Comparison of ENCODE assay signal across 11 cellular contexts in the genomic region with DNA sequence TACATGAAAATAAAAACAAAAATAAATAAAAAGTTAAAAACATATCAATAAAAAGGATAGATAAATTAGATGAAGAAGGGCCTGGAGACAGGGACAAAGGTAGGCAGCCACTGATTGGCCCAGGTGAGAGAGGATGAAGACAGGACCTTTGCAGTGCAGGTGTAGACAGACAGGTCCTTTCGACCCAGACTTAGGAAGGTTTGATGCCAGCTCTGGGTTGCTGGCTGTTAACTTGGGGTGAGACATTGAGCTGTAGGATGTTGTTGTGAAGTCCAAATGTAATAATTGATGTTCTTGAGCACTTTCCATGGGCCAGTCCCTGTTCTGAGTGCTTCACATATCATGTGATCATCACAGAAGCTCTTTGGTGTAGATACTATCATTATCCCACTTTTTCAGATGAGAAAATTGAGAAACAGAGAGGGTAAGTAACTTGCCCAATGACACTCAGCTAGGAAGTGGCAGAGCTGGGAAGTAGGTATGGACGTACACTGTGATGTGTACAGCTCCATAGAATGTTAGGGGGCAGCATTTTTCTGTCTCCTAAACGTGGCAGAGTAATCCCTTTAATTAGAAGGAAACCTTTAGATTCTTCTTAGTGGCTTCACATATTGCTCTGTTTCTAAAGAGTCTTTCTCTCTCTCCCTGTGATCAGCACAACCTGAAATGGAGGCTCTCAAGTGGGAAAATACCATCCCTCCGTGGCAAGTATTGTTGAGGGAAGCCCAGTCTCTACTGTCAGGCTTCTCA.
DNase-seq lines count a peak whose midpoint lies in the region; ATAC-seq and TF ChIP-seq lines count a peak whose summit lies in the region.
"Had no signal": no experiment of that assay in that cellular context is flagged by ENCODE, and none has a peak within 500 bp of the region (broad histone marks: within the 10 kb centered on the region; RNA-seq: fewer than 3 reads in every experiment).

No MANE protein-coding gene starts in this region.

- no peak for DNase-seq in CD4-positive, alpha-beta memory T cell
- DNase-seq in esophagus squamous epithelium (lab: John Stamatoyannopoulos, UW), result no peak
- no peak for DNase-seq in DMS153 (lab: John Stamatoyannopoulos, UW)

- ATAC-seq in GM19328 (IDR thresholded peaks at IDR 0.05; ENCODE audit: unreplicated experiment) (peak; percentile 33), HG03442 (IDR thresholded peaks at IDR 0.05; ENCODE audit: unreplicated experiment) (peak; percentile 11), HG02763 (IDR thresholded peaks at IDR 0.05; ENCODE audit: unreplicated experiment) (no peak), GM21390 (IDR thresholded peaks at IDR 0.05; ENCODE audit: unreplicated experiment) (no peak), HG03565 (IDR thresholded peaks at IDR 0.05; ENCODE audit: unreplicated experiment) (no peak)

- TF ChIP-seq CTCF in esophagus squamous epithelium (IDR thresholded peaks at IDR 0.05), result no peak

- H3K36me3 Mint-ChIP-seq in CD4-positive, alpha-beta memory T cell, result no peaks in the 10 kb centered on the region

- no peaks in the 10 kb centered on the region for H3K9me3 Mint-ChIP-seq in CD4-positive, alpha-beta memory T cell

- peaks cover 0 to 3% of the 10 kb centered on the region in 2 donors for H3K27me3 Mint-ChIP-seq in CD4-positive, alpha-beta memory T cell

- no peaks in the 10 kb centered on the region for H3K36me3 ChIP-seq in CD4-positive, alpha-beta memory T cell (ENCODE audit: insufficient read depth, low read length)
- no peaks in the 10 kb centered on the region for H3K36me3 ChIP-seq in esophagus squamous epithelium
- H3K36me3 ChIP-seq: gastroesophageal sphincter had no signal

- peaks cover 5% of the 10 kb centered on the region for H3K4me1 ChIP-seq in CD4-positive, alpha-beta memory T cell (ENCODE audit: insufficient read depth, low read length)
- H3K4me1 ChIP-seq in esophagus squamous epithelium, result peaks cover 0 to 49% (median 11%) of the 10 kb centered on the region in 3 donors

- no peak overlapping the region for H3K4me3 ChIP-seq in CD4-positive, alpha-beta memory T cell (ENCODE audit: low read length in 2 of 2)
- no peak overlapping the region for H3K4me3 ChIP-seq in esophagus squamous epithelium
- H3K4me3 ChIP-seq: body of pancreas, gastroesophageal sphincter had no signal

- H3K4me3 Mint-ChIP-seq in CD4-positive, alpha-beta memory T cell, result peak overlapping the region in 6 of 8 donors; percentile 42 to 84 (median 64)

- H3K9me3 ChIP-seq in CD4-positive, alpha-beta memory T cell (ENCODE audit: control insufficient read depth in 1 of 2, low read length in 2 of 2), result no peaks in the 10 kb centered on the region
- H3K9me3 ChIP-seq in esophagus squamous epithelium, result no peaks in the 10 kb centered on the region
- H3K9me3 ChIP-seq: body of pancreas, gastroesophageal sphincter had no signal

- 34 to 39% methylated on average over 4 of the region's 4 CpGs for WGBS in esophagus squamous epithelium, 2 donors

- H3K27ac ChIP-seq in CD4-positive, alpha-beta memory T cell (ENCODE audit: low read depth, low read length), result no peak overlapping the region
- peak overlapping the region in 3 of 4 donors; percentile 23 to 53 (median 33) for H3K27ac ChIP-seq in esophagus squamous epithelium
- H3K27ac ChIP-seq: body of pancreas, C4-2B, gastroesophageal sphincter had no signal

- H3K27ac Mint-ChIP-seq in CD4-positive, alpha-beta memory T cell, result peak overlapping the region in 3 of 7 donors; percentile 1 to 73 (median 68)

- TF ChIP-seq POLR2A in esophagus squamous epithelium (IDR thresholded peaks at IDR 0.05), result no peak

- intact Hi-C loops in CD4-positive, alpha-beta memory T cell (cut with micrococcal nuclease), result loop anchor here (1.0 to 2.0 kb wide), 2 partner anchors 78 to 208 kb away; no protein-coding TSS in a partner anchor
- intact Hi-C loops in esophagus squamous epithelium (cut with DNase I), result loop anchor here (5.0 kb wide), 1 partner anchor 206 kb away; no protein-coding TSS in a partner anchor

- no peaks in the 10 kb centered on the region for H3K27me3 ChIP-seq in CD4-positive, alpha-beta memory T cell (ENCODE audit: insufficient read depth, low read length)
- no peaks in the 10 kb centered on the region for H3K27me3 ChIP-seq in esophagus squamous epithelium
- H3K27me3 ChIP-seq: body of pancreas had no signal

- POLR2A ChIA-PET in CD4-positive, alpha-beta memory T cell (lab: Charles Lee; ENCODE audit: partially characterized antibody), result interaction anchor here (1.0 to 4.8 kb wide), 4 partner anchors 76 to 207 kb away, joined by 4 to 38 read pairs (median 8); a partner anchor contains a TSS

- peaks cover 0 to 5% (median 3%) of the 10 kb centered on the region in 4 donors for H3K4me1 Mint-ChIP-seq in CD4-positive, alpha-beta memory T cell

- CTCF ChIA-PET in CD4-positive, alpha-beta memory T cell (lab: Charles Lee; ENCODE audit: partially characterized antibody), result interaction anchor here (0.6 to 11.4 kb wide), 65 partner anchors 9 to 796 kb away, joined by 3 to 345 read pairs (median 5); no protein-coding TSS in a partner anchor

Comparison
In these comparisons a context has a peak if more than half of its experiments do, and no peak if none do; other contexts are left out.
1. ATAC-seq: peak in GM19328 (single experiment) and HG03442 (single experiment); none in HG02763 (single experiment), GM21390 (single experiment) and HG03565 (single experiment).